Comparison of ENCODE assay signal across 1 cellular context in genomic region chr2:195864316-195864715, GRCh38.
TF ChIP-seq lines count a peak whose summit lies in the region.

No MANE protein-coding gene starts in this region.

TF ChIP-seq in H1, 55 proteins besides CTCF, POLR2A, EP300 and RAD21 (continued from another document):
- TF ChIP-seq CHD7 (IDR thresholded peaks at IDR 0.05; ENCODE audit: insufficient replicate concordance, low read length), result no peak
- no peak for TF ChIP-seq CHD1 (IDR thresholded peaks at IDR 0.05; ENCODE audit: low read depth, low read length)
- no peak for TF ChIP-seq KDM5A (IDR thresholded peaks at IDR 0.05; ENCODE audit: low read length)
- TF ChIP-seq RXRA (IDR thresholded peaks at IDR 0.05; ENCODE audit: insufficient read depth, low read depth, low read length), result no peak
- TF ChIP-seq BCL11A (IDR thresholded peaks at IDR 0.05; ENCODE audit: low read depth in 2 of 2, low read length in 2 of 2), result no peak
- no peak for TF ChIP-seq RNF2 (IDR thresholded peaks at IDR 0.05; ENCODE audit: borderline replicate concordance, low read depth, low read length, missing control alignments, poor library complexity, severe bottlenecking)
- TF ChIP-seq SUZ12 (IDR thresholded peaks at IDR 0.05; ENCODE audit: low read length), result no peak
- TF ChIP-seq GABPA (IDR thresholded peaks at IDR 0.05; ENCODE audit: borderline replicate concordance, insufficient read depth, low read length), result no peak
- TF ChIP-seq MAX (IDR thresholded peaks at IDR 0.05), result no peak
- TF ChIP-seq NANOG (IDR thresholded peaks at IDR 0.05; ENCODE audit: insufficient read depth, low read depth, low read length, poor library complexity, severe bottlenecking), result no peak
- TF ChIP-seq POLR2AphosphoS5 (IDR thresholded peaks at IDR 0.05; ENCODE audit: low read depth, low read length), result no peak
- no peak for TF ChIP-seq SP2 (IDR thresholded peaks at IDR 0.05; ENCODE audit: low read length)
- TF ChIP-seq TAF1 (IDR thresholded peaks at IDR 0.05; ENCODE audit: low read depth, low read length), result no peak
- TF ChIP-seq EGR1 (IDR thresholded peaks at IDR 0.05; ENCODE audit: borderline replicate concordance, low read depth, low read length), result no peak
- TF ChIP-seq HDAC6 (IDR thresholded peaks at IDR 0.05; ENCODE audit: low read depth, low read length), result no peak
- TF ChIP-seq ASH2L (IDR thresholded peaks at IDR 0.05; ENCODE audit: low read length), result no peak
- TF ChIP-seq RFX5 (IDR thresholded peaks at IDR 0.05; ENCODE audit: borderline replicate concordance, low read depth, low read length), result no peak
